Comparison of ENCODE assay signal across 27 cellular contexts in genomic region chrX:17537652-17538301, GRCh38.
DNase-seq lines count a peak whose midpoint lies in the region; ATAC-seq, FAIRE-seq and TF ChIP-seq lines count a peak whose summit lies in the region.
"Had no signal": no experiment of that assay in that cellular context is flagged by ENCODE, and none has a peak within 500 bp of the region (broad histone marks: within the 10 kb centered on the region; RNA-seq: fewer than 3 reads in every experiment).

No MANE protein-coding gene starts in this region.

- no peaks in the 10 kb centered on the region for H3K9me3 ChIP-seq in astrocyte (ENCODE audit: insufficient read depth, low read depth, low read length)
- no peaks in the 10 kb centered on the region for H3K9me3 ChIP-seq in mesodermal cell (ENCODE audit: control insufficient read depth, low read length)
- H3K9me3 ChIP-seq: A549, MG63, SJCRH30, suprapubic skin had no signal

- ATAC-seq in activated CD4-positive, alpha-beta T cell treated with anti-CD3 and anti-CD28 coated beads for 36 hours = no peak
- no peak for ATAC-seq in stimulated activated naive CD8-positive, alpha-beta T cell treated with anti-CD3 and anti-CD28 coated beads, Interleukin-15, amount 100 ng/mL, for 72 hours
- ATAC-seq in GM21360 (IDR thresholded peaks at IDR 0.05; ENCODE audit: unreplicated experiment) = no peak
- ATAC-seq: A549; activated CD8-positive, alpha-beta memory T cell treated with anti-CD3 and anti-CD28 coated beads, Interleukin-2, amount 10 ng/mL, durations not matched to agents 7 days and 5 days; activated naive CD4-positive, alpha-beta T cell treated with anti-CD3 and anti-CD28 coated beads, Interleukin-2, amount 50 U/mL, for 72 hours; left ventricle myocardium superior had no signal

- no peak for TF ChIP-seq CTCF in astrocyte (IDR thresholded peaks at IDR 0.05; ENCODE audit: insufficient read depth, low read depth, low read length)

- no peaks in the 10 kb centered on the region for H3K27me3 ChIP-seq in astrocyte (ENCODE audit: insufficient read depth, low read length)
- H3K27me3 ChIP-seq: MG63, SJCRH30, suprapubic skin had no signal

- H3K4me3 ChIP-seq in astrocyte (ENCODE audit: insufficient read depth, low read depth, low read length) (no peak overlapping the region), mesodermal cell (ENCODE audit: extremely low read depth, insufficient read depth, low read length, poor library complexity, severe bottlenecking) (no peak overlapping the region)
- H3K4me3 ChIP-seq: A549, GM23248, MG63, SJCRH30, suprapubic skin had no signal

- peaks cover 3% of the 10 kb centered on the region for H3K27me3 Mint-ChIP-seq in activated CD4-positive, alpha-beta T cell treated with anti-CD3 and anti-CD28 coated beads for 36 hours
- H3K27me3 Mint-ChIP-seq in astrocyte (ENCODE audit: low read depth, unreplicated experiment) = no peaks in the 10 kb centered on the region
- no peaks in the 10 kb centered on the region for H3K27me3 Mint-ChIP-seq in stimulated activated naive CD8-positive, alpha-beta T cell treated with anti-CD3 and anti-CD28 coated beads, Interleukin-15, amount 100 ng/mL, for 72 hours
- H3K27me3 Mint-ChIP-seq: activated CD8-positive, alpha-beta memory T cell treated with anti-CD3 and anti-CD28 coated beads, Interleukin-2, amount 10 ng/mL, durations not matched to agents 7 days and 5 days had no signal

- no peaks in the 10 kb centered on the region for H3K9me3 Mint-ChIP-seq in activated CD4-positive, alpha-beta T cell treated with anti-CD3 and anti-CD28 coated beads for 36 hours (ENCODE audit: low read depth)
- no peaks in the 10 kb centered on the region for H3K9me3 Mint-ChIP-seq in astrocyte (ENCODE audit: unreplicated experiment)
- peaks cover 0 to 7% of the 10 kb centered on the region in 2 donors for H3K9me3 Mint-ChIP-seq in stimulated activated naive CD8-positive, alpha-beta T cell treated with anti-CD3 and anti-CD28 coated beads, Interleukin-15, amount 100 ng/mL, for 72 hours
- H3K9me3 Mint-ChIP-seq: activated naive CD4-positive, alpha-beta T cell treated with anti-CD3 and anti-CD28 coated beads, Interleukin-2, amount 50 U/mL, for 72 hours; CD8-positive, alpha-beta memory T cell had no signal

- no peak overlapping the region for H2AFZ ChIP-seq in astrocyte (ENCODE audit: low read depth, low read length)
- H2AFZ ChIP-seq: GM23248 had no signal

- peak overlapping the region; percentile 86 for H3K27ac Mint-ChIP-seq in activated CD4-positive, alpha-beta T cell treated with anti-CD3 and anti-CD28 coated beads for 36 hours
- H3K27ac Mint-ChIP-seq in astrocyte (ENCODE audit: unreplicated experiment) = peak overlapping the region; percentile 47
- H3K27ac Mint-ChIP-seq in stimulated activated naive CD8-positive, alpha-beta T cell treated with anti-CD3 and anti-CD28 coated beads, Interleukin-15, amount 100 ng/mL, for 72 hours = peak overlapping the region; percentile 87 to 94
- H3K27ac Mint-ChIP-seq: activated CD8-positive, alpha-beta memory T cell treated with anti-CD3 and anti-CD28 coated beads, Interleukin-2, amount 10 ng/mL, durations not matched to agents 7 days and 5 days; CD8-positive, alpha-beta memory T cell; immature natural killer cell had no signal

- no peak for DNase-seq in activated CD4-positive, alpha-beta T cell treated with anti-CD3 and anti-CD28 coated beads for 36 hours
- no peak for DNase-seq in activated CD4-positive, alpha-beta T cell treated with anti-CD3 and anti-CD28 coated beads, Interleukin-2, amount 50 U/mL, for 1 hour
- no peak for DNase-seq in astrocyte (ENCODE audit: low read depth)
- no peak for DNase-seq in stimulated activated naive CD8-positive, alpha-beta T cell treated with anti-CD3 and anti-CD28 coated beads, Interleukin-15, amount 100 ng/mL, for 72 hours
- no peak for DNase-seq in T-helper 2 cell
- DNase-seq in activated effector memory CD4-positive, alpha-beta T cell treated with Interleukin-2 at 50 U/mL for 16 hours = no peak
- DNase-seq: activated CD4-positive, alpha-beta T cell treated with anti-CD3 and anti-CD28 coated beads for 48 hours; activated CD8-positive, alpha-beta memory T cell treated with anti-CD3 and anti-CD28 coated beads, Interleukin-2, amount 10 ng/mL, durations not matched to agents 7 days and 5 days; CD8-positive, alpha-beta memory T cell; effector CD4-positive, alpha-beta T cell; erythroblast; foreskin fibroblast; GM23248; immature natural killer cell; KBM-7; left ventricle myocardium superior; MG63; NCI-H1417 treated with DMSO at 0.1 percent for 48 hours; NCI-H510A treated with DMSO at 0.1 percent for 48 hours; SJCRH30; T-helper 1 cell had no signal

- no peak for FAIRE-seq in astrocyte (lab: Jason Lieb, UNC)
- FAIRE-seq: urothelium cell line had no signal

- POLR2A ChIA-PET in activated CD4-positive, alpha-beta T cell treated with anti-CD3 and anti-CD28 coated beads for 36 hours (lab: Charles Lee) = no interaction called here

- CTCF ChIA-PET in activated CD4-positive, alpha-beta T cell treated with anti-CD3 and anti-CD28 coated beads for 36 hours (lab: Charles Lee) = no interaction called here

- no peaks in the 10 kb centered on the region for H3K36me3 Mint-ChIP-seq in activated CD4-positive, alpha-beta T cell treated with anti-CD3 and anti-CD28 coated beads for 36 hours (ENCODE audit: low read depth)
- H3K36me3 Mint-ChIP-seq in astrocyte (ENCODE audit: low read depth, unreplicated experiment) = no peaks in the 10 kb centered on the region
- H3K36me3 Mint-ChIP-seq: activated CD8-positive, alpha-beta memory T cell treated with anti-CD3 and anti-CD28 coated beads, Interleukin-2, amount 10 ng/mL, durations not matched to agents 7 days and 5 days; activated naive CD4-positive, alpha-beta T cell treated with anti-CD3 and anti-CD28 coated beads, Interleukin-2, amount 50 U/mL, for 72 hours; CD8-positive, alpha-beta memory T cell; immature natural killer cell had no signal

- H3K79me2 ChIP-seq in astrocyte (ENCODE audit: insufficient read depth, low read length) = peaks cover 6% of the 10 kb centered on the region

- intact Hi-C loops in activated CD4-positive, alpha-beta T cell treated with anti-CD3 and anti-CD28 coated beads for 36 hours (cut with DNase I, micrococcal nuclease) = loop anchor here (5.0 to 10.0 kb wide), 3 partner anchors 160 to 200 kb away; partner anchors contain the start of genes NHS (in 2 of the 2) and SCML1 (in 2 of the 2)

- H3K4me1 ChIP-seq in astrocyte (ENCODE audit: insufficient read depth, low read length) (no peaks in the 10 kb centered on the region), mesodermal cell (ENCODE audit: control insufficient read depth, insufficient read depth, low read length, poor library complexity, severe bottlenecking) (peaks cover 4% of the 10 kb centered on the region)
- H3K4me1 ChIP-seq: A549, SJCRH30, suprapubic skin had no signal

- 47 to 75% methylated on average over 2 to 6 of the region's 10 CpGs for WGBS in mesodermal cell (ENCODE audit: insufficient coverage in 2 of 2), 2 experiments

- no peak overlapping the region for H3K4me3 Mint-ChIP-seq in activated CD4-positive, alpha-beta T cell treated with anti-CD3 and anti-CD28 coated beads for 36 hours
- H3K4me3 Mint-ChIP-seq in astrocyte (ENCODE audit: unreplicated experiment) = no peak overlapping the region
- H3K4me3 Mint-ChIP-seq in stimulated activated naive CD8-positive, alpha-beta T cell treated with anti-CD3 and anti-CD28 coated beads, Interleukin-15, amount 100 ng/mL, for 72 hours = peak overlapping the region in 1 of 2 donors; percentile 11
- H3K4me3 Mint-ChIP-seq: activated CD8-positive, alpha-beta memory T cell treated with anti-CD3 and anti-CD28 coated beads, Interleukin-2, amount 10 ng/mL, durations not matched to agents 7 days and 5 days; CD8-positive, alpha-beta memory T cell; immature natural killer cell had no signal

- no peak overlapping the region for H3K9ac ChIP-seq in astrocyte (ENCODE audit: low read length)
- H3K9ac ChIP-seq: GM23248 had no signal

- no peaks in the 10 kb centered on the region for H3K36me3 ChIP-seq in astrocyte (ENCODE audit: insufficient read depth, low read length)
- no peaks in the 10 kb centered on the region for H3K36me3 ChIP-seq in mesodermal cell (ENCODE audit: control insufficient read depth, insufficient read depth, low read length)
- H3K36me3 ChIP-seq: MG63, SJCRH30, suprapubic skin had no signal

- H4K20me1 ChIP-seq in astrocyte (ENCODE audit: insufficient read depth, low read length) = no peaks in the 10 kb centered on the region

- H3K4me1 Mint-ChIP-seq in activated CD4-positive, alpha-beta T cell treated with anti-CD3 and anti-CD28 coated beads for 36 hours = peaks cover 15% of the 10 kb centered on the region
- H3K4me1 Mint-ChIP-seq in astrocyte (ENCODE audit: low read depth, unreplicated experiment) = peaks cover 12% of the 10 kb centered on the region
- H3K4me1 Mint-ChIP-seq in stimulated activated naive CD8-positive, alpha-beta T cell treated with anti-CD3 and anti-CD28 coated beads, Interleukin-15, amount 100 ng/mL, for 72 hours = peaks cover 45% of the 10 kb centered on the region

- H3K27ac ChIP-seq in astrocyte (ENCODE audit: low read depth, low read length) = no peak overlapping the region
- peak overlapping the region; percentile 36 for H3K27ac ChIP-seq in mesodermal cell (ENCODE audit: low read depth, low read length, severe bottlenecking)
- H3K27ac ChIP-seq: A549, GM23248, SJCRH30, suprapubic skin had no signal

- no peak overlapping the region for H3K4me2 ChIP-seq in astrocyte (ENCODE audit: low read length)
- H3K4me2 ChIP-seq: A549 had no signal
